ENCODE assay signal across 26 cellular contexts in genomic region chr6:53898026-53898795, GRCh38.
DNase-seq lines count a peak whose midpoint lies in the region; ATAC-seq, FAIRE-seq and TF ChIP-seq lines count a peak whose summit lies in the region.
"Had no signal": no experiment of that assay in that cellular context is flagged by ENCODE, and none has a peak within 500 bp of the region (broad histone marks: within the 10 kb centered on the region; RNA-seq: fewer than 3 reads in every experiment).

No MANE protein-coding gene starts in this region.

- H3K9me3 ChIP-seq in endothelial cell of umbilical vein (replicated peaks; ENCODE audit: control insufficient read depth, insufficient read depth, low read length): no peaks in the 10 kb centered on the region
- H3K9me3 ChIP-seq in mesenchymal stem cell (ENCODE audit: control insufficient read depth, low read length): no peaks in the 10 kb centered on the region
- no peaks in the 10 kb centered on the region for H3K9me3 ChIP-seq in MM.1S (replicated peaks; ENCODE audit: insufficient read depth, low read length)
- no peaks in the 10 kb centered on the region for H3K9me3 ChIP-seq in heart right ventricle
- no peaks in the 10 kb centered on the region for H3K9me3 ChIP-seq in suprapubic skin
- H3K9me3 ChIP-seq: adrenal gland, esophagus squamous epithelium, heart left ventricle had no signal

- no peak overlapping the region for H2AFZ ChIP-seq in KMS-11 (ENCODE audit: low read depth)
- H2AFZ ChIP-seq in endothelial cell of umbilical vein (ENCODE audit: low read depth, low read length): no peak overlapping the region
- no peak overlapping the region for H2AFZ ChIP-seq in mesenchymal stem cell (ENCODE audit: low read depth, low read length)
- no peak overlapping the region for H2AFZ ChIP-seq in MM.1S (ENCODE audit: low read length)

- H4K91ac ChIP-seq in mesenchymal stem cell (ENCODE audit: low read length): no peak overlapping the region

- no peak overlapping the region for H3K18ac ChIP-seq in mesenchymal stem cell (ENCODE audit: low read depth in 1 of 2, low read length in 2 of 2)

- H3F3A ChIP-seq in MM.1S (ENCODE audit: insufficient read depth, low read length): peaks cover 17% of the 10 kb centered on the region

- ATAC-seq in heart right ventricle: no peak
- ATAC-seq: activated CD4-positive, alpha-beta T cell treated with anti-CD3 and anti-CD28 coated beads for 36 hours; heart left ventricle; stimulated activated effector memory CD8-positive, alpha-beta T cell treated with anti-CD3 and anti-CD28 coated beads, Interleukin-12 subunit alpha, Interleukin-12 subunit beta, amount 100 ng/mL, for 72 hours had no signal

- DNase-seq in AG08396 (ENCODE audit: low spot score) (peak; percentile 14), endothelial cell of umbilical vein (ENCODE audit: low read depth, low spot score) (peak; percentile 45), mesenchymal stem cell (peak; percentile 78), MM.1S (no peak), heart right ventricle (no peak), suprapubic skin (ENCODE audit: low spot score in 2 of 2) (no peak)
- DNase-seq in activated CD4-positive, alpha-beta T cell treated with anti-CD3 and anti-CD28 coated beads, Interleukin-2, amount 50 U/mL, for 4 hours: no peak
- DNase-seq: activated CD4-positive, alpha-beta T cell treated with anti-CD3 and anti-CD28 coated beads for 36 hours; activated CD8-positive, alpha-beta memory T cell treated with anti-CD3 and anti-CD28 coated beads for 24 hours; activated naive CD4-positive, alpha-beta T cell treated with Interleukin-2 at 50 U/mL for 16 hours; activated T-cell treated with anti-CD3 and anti-CD28 coated beads, Interleukin-2, amount 50 U/mL, for 24 hours; adrenal gland; C1 segment of cervical spinal cord; endodermal cell; esophagus squamous epithelium; H9; heart left ventricle; mesendoderm; naive B cell; NCI-H2171; NCI-H526; stimulated activated CD4-positive, alpha-beta T cell treated with anti-CD3 and anti-CD28 coated beads, Interleukin-2, amount 100 ng/mL, for 48 hours had no signal

- H3K79me2 ChIP-seq in KMS-11 (ENCODE audit: insufficient read depth, low read depth) (no peaks in the 10 kb centered on the region), endothelial cell of umbilical vein (ENCODE audit: control insufficient read depth, insufficient read depth, low read length) (no peaks in the 10 kb centered on the region), MM.1S (ENCODE audit: low read length) (peaks cover 8% of the 10 kb centered on the region)

- CTCF ChIA-PET in endothelial cell of umbilical vein (lab: Charles Lee): interaction anchor here (1.7 to 2.5 kb wide), 3 partner anchors 15 to 104 kb away, joined by 5 to 9 read pairs (median 7); partner anchors contain the start of gene LRRC1

- POLR2A ChIA-PET in endothelial cell of umbilical vein (lab: Charles Lee): no interaction called here

- no peak overlapping the region for H3K4ac ChIP-seq in mesenchymal stem cell (ENCODE audit: low read depth in 1 of 2, low read length in 2 of 2)

- H3K4me1 ChIP-seq in KMS-11 (ENCODE audit: low read depth, poor library complexity, severe bottlenecking) (peaks cover 54% of the 10 kb centered on the region), endothelial cell of umbilical vein (ENCODE audit: control insufficient read depth, extremely low read depth, insufficient read depth, low read length) (peaks cover 20% of the 10 kb centered on the region), mesenchymal stem cell (ENCODE audit: control insufficient read depth, insufficient read depth, low read depth, low read length) (peaks cover 4% of the 10 kb centered on the region), MM.1S (ENCODE audit: low read length) (peaks cover 35% of the 10 kb centered on the region), heart right ventricle (peaks cover 0 to 18% (median 0%) of the 10 kb centered on the region in 9 donors), suprapubic skin (no peaks in the 10 kb centered on the region)
- H3K4me1 ChIP-seq: adrenal gland had no signal

- no peak overlapping the region for H4K8ac ChIP-seq in mesenchymal stem cell (ENCODE audit: low read length)

- intact Hi-C loops in endothelial cell of umbilical vein (cut with micrococcal nuclease) (loop anchor here (2.0 kb wide), 1 partner anchor 15 kb away; no protein-coding TSS in a partner anchor), heart right ventricle (cut with DNase I) (no loop called here)

- H3K27ac ChIP-seq in KMS-11: no peak overlapping the region
- no peak overlapping the region for H3K27ac ChIP-seq in endothelial cell of umbilical vein (ENCODE audit: insufficient read depth, low read depth, low read length)
- H3K27ac ChIP-seq in mesenchymal stem cell (ENCODE audit: low read length, poor library complexity, severe bottlenecking): no peak overlapping the region
- no peak overlapping the region for H3K27ac ChIP-seq in MM.1S (ENCODE audit: low read length)
- no peak overlapping the region for H3K27ac ChIP-seq in heart right ventricle
- no peak overlapping the region for H3K27ac ChIP-seq in suprapubic skin
- H3K27ac ChIP-seq: adrenal gland, coronary artery, heart left ventricle had no signal

- no peak overlapping the region for H2BK12ac ChIP-seq in mesenchymal stem cell (ENCODE audit: low read length in 2 of 2)

- no peak for TF ChIP-seq EP300 in suprapubic skin (IDR thresholded peaks at IDR 0.05)

- no peaks in the 10 kb centered on the region for H3K9me1 ChIP-seq in endothelial cell of umbilical vein (replicated peaks; ENCODE audit: control insufficient read depth, extremely low read depth, insufficient read depth, low read length)

- H4K20me1 ChIP-seq in KMS-11 (ENCODE audit: insufficient read depth): no peaks in the 10 kb centered on the region
- H4K20me1 ChIP-seq in endothelial cell of umbilical vein (replicated peaks; ENCODE audit: control insufficient read depth, extremely low read depth, insufficient read depth, low read length): no peaks in the 10 kb centered on the region
- no peaks in the 10 kb centered on the region for H4K20me1 ChIP-seq in MM.1S (ENCODE audit: insufficient read depth, low read length)

- H2AK5ac ChIP-seq in mesenchymal stem cell (ENCODE audit: low read length, severe bottlenecking): no peak overlapping the region

- BruUV-seq in endothelial cell of umbilical vein (replicated peaks; lab: Mats Ljungman, UMichigan): no TSS peak

- TF ChIP-seq CTCF in KMS-11 (conservative IDR thresholded peaks at IDR 0.05; ENCODE audit: low read depth, low read length) (no peak), endothelial cell of umbilical vein (IDR thresholded peaks at IDR 0.05; ENCODE audit: extremely low read depth in 1 of 2, insufficient read depth in 1 of 2, low read depth in 1 of 2, low read length in 2 of 2) (no peak), MM.1S (IDR thresholded peaks at IDR 0.05; ENCODE audit: low read length) (no peak), heart right ventricle (IDR thresholded peaks at IDR 0.05) (no peak), suprapubic skin (IDR thresholded peaks at IDR 0.05) (no peak)

- FAIRE-seq in endothelial cell of umbilical vein (lab: Jason Lieb, UNC): no peak
- FAIRE-seq: bronchial epithelial cell had no signal

- H3K36me3 ChIP-seq in KMS-11 (ENCODE audit: insufficient read depth) (no peaks in the 10 kb centered on the region), endothelial cell of umbilical vein (ENCODE audit: control insufficient read depth in 2 of 2, extremely low read depth in 1 of 2, insufficient read depth in 2 of 2, low read length in 2 of 2) (peaks cover 0 to 2% of the 10 kb centered on the region in 2 experiments), mesenchymal stem cell (ENCODE audit: control insufficient read depth in 1 of 2, insufficient read depth in 2 of 2, low read depth in 1 of 2, low read length in 2 of 2) (peaks cover 0 to 4% of the 10 kb centered on the region in 2 experiments), MM.1S (replicated peaks; ENCODE audit: insufficient read depth, low read length) (no peaks in the 10 kb centered on the region), heart right ventricle (peaks cover 0 to 27% (median 0%) of the 10 kb centered on the region in 9 donors), suprapubic skin (peaks cover 37% of the 10 kb centered on the region)
- H3K36me3 ChIP-seq: adrenal gland had no signal

- no peaks in the 10 kb centered on the region for H3K9me2 ChIP-seq in MM.1S (replicated peaks; ENCODE audit: insufficient read depth, low read length)

- 50% methylated on average over 2 of the region's 2 CpGs for WGBS in mesenchymal stem cell
- WGBS in heart right ventricle, 2 donors: 80 to 83% methylated on average over 2 of the region's 2 CpGs
- 88% methylated on average over 2 of the region's 2 CpGs for WGBS in suprapubic skin

- H3K14ac ChIP-seq in mesenchymal stem cell (ENCODE audit: low read length in 2 of 2): no peak overlapping the region

- no peak overlapping the region for H3K9ac ChIP-seq in KMS-11
- H3K9ac ChIP-seq in endothelial cell of umbilical vein (replicated peaks; ENCODE audit: extremely low read depth, insufficient read depth, low read length): no peak overlapping the region
- peak overlapping the region; percentile 55 for H3K9ac ChIP-seq in mesenchymal stem cell (ENCODE audit: low read length)
- no peak overlapping the region for H3K9ac ChIP-seq in MM.1S (ENCODE audit: low read length)

- H2BK15ac ChIP-seq in mesenchymal stem cell (ENCODE audit: low read depth, poor library complexity, severe bottlenecking): no peak overlapping the region

- no peak for TF ChIP-seq POLR2A in endothelial cell of umbilical vein (IDR thresholded peaks at IDR 0.05; ENCODE audit: low read depth, low read length)
- no peak for TF ChIP-seq POLR2A in suprapubic skin (IDR thresholded peaks at IDR 0.05)

- H3K79me1 ChIP-seq in mesenchymal stem cell (replicated peaks; ENCODE audit: low read length, poor library complexity, severe bottlenecking): peaks cover 8% of the 10 kb centered on the region

- dilution Hi-C loops in endothelial cell of umbilical vein (cut with MboI; ENCODE audit: extremely low pct_ligation_motif_present, low sequenced_read_pairs): no loop called here

- H3K4me3 ChIP-seq in KMS-11 (IDR thresholded peaks at IDR 0.05; ENCODE audit: insufficient read depth, low read depth, low read length) (no peak overlapping the region), endothelial cell of umbilical vein (replicated peaks in 1 of 3; ENCODE audit: insufficient read depth in 1 of 3, low read depth in 1 of 3, low read length in 3 of 3) (no peak overlapping the region), mesenchymal stem cell (ENCODE audit: insufficient read depth in 1 of 2, low read depth in 1 of 2, low read length in 2 of 2) (no peak overlapping the region), MM.1S (ENCODE audit: low read length) (no peak overlapping the region), heart right ventricle (no peak overlapping the region), suprapubic skin (no peak overlapping the region)
- H3K4me3 ChIP-seq: adrenal gland, coronary artery, esophagus squamous epithelium, heart left ventricle had no signal

- H3K23ac ChIP-seq in mesenchymal stem cell (ENCODE audit: low read length in 2 of 2): no peak overlapping the region

- no peak overlapping the region for H2BK120ac ChIP-seq in mesenchymal stem cell (ENCODE audit: low read depth, low read length)

- peak overlapping the region; percentile 0; the same call in 1 of the 2 replicates for H3K4me2 ChIP-seq in KMS-11
- H3K4me2 ChIP-seq in endothelial cell of umbilical vein (ENCODE audit: insufficient read depth, low read length): no peak overlapping the region
- no peak overlapping the region for H3K4me2 ChIP-seq in mesenchymal stem cell (ENCODE audit: low read length, poor library complexity, severe bottlenecking)
- H3K4me2 ChIP-seq in MM.1S (ENCODE audit: low read depth, low read length): no peak overlapping the region

- no peak overlapping the region for H2BK5ac ChIP-seq in mesenchymal stem cell (ENCODE audit: low read depth, low read length, poor library complexity, severe bottlenecking)

- no peaks in the 10 kb centered on the region for H3K27me3 ChIP-seq in KMS-11 (ENCODE audit: insufficient read depth, low read depth)
- no peaks in the 10 kb centered on the region for H3K27me3 ChIP-seq in endothelial cell of umbilical vein (ENCODE audit: control insufficient read depth in 2 of 2, insufficient read depth in 2 of 2, low read length in 2 of 2)
- H3K27me3 ChIP-seq in mesenchymal stem cell (ENCODE audit: control insufficient read depth in 1 of 2, insufficient read depth in 1 of 2, low read length in 2 of 2): no peaks in the 10 kb centered on the region
- H3K27me3 ChIP-seq in MM.1S (replicated peaks; ENCODE audit: insufficient read depth, low read length): no peaks in the 10 kb centered on the region
- no peaks in the 10 kb centered on the region for H3K27me3 ChIP-seq in heart right ventricle
- no peaks in the 10 kb centered on the region for H3K27me3 ChIP-seq in suprapubic skin
- H3K27me3 ChIP-seq: adrenal gland, esophagus squamous epithelium, heart left ventricle had no signal

Comparison
In these comparisons a context has a peak if more than half of its experiments do, and no peak if none do; other contexts are left out.
1. DNase-seq: peak in AG08396 (single experiment), endothelial cell of umbilical vein (single experiment) and mesenchymal stem cell (single experiment); none in MM.1S (single experiment), heart right ventricle (0 of 2), suprapubic skin (0 of 2) and activated CD4-positive, alpha-beta T cell treated with anti-CD3 and anti-CD28 coated beads, Interleukin-2, amount 50 U/mL, for 4 hours (0 of 2).